11 cellular contexts compared by ENCODE assay signal in the genomic region with DNA sequence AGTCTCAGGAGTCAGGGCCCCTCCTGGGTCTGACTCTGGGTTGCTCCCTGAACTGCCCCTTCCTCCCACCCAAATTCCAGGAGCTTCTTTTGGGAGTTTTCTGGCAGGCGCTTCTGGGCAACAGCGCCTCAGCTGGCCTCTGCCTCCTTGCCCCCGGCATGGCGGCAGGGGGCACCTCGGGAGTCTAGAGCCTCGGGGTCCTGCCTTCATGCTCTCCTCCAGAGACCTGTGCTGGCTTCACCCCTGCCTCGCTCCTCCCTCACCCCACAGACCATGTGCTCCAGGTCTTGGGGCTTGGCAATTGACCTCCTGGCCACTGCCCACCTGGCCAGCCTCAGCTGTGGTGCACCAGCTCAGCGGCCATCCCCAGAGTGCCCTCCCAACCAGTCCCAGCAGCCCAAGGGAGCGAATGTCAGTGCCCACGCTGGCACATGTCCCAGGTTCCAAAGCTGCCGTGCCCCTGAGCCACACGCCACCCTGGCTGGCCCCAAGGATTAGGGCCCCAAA.
"Had no signal": no experiment of that assay in that cellular context is flagged by ENCODE, and none has a peak within 500 bp of the region (broad histone marks: within the 10 kb centered on the region; RNA-seq: fewer than 3 reads in every experiment).

No MANE protein-coding gene starts in this region.

- H3K9me3 ChIP-seq: body of pancreas had no signal

- H3K4me1 ChIP-seq: body of pancreas had no signal

- ATAC-seq: activated naive CD4-positive, alpha-beta T cell treated with anti-CD3 and anti-CD28 coated beads, Interleukin-2, amount 50 U/mL, for 72 hours; body of pancreas; left cardiac atrium; naive thymus-derived CD8-positive, alpha-beta T cell; WTC11 had no signal

- DNase-seq: activated T-cell treated with anti-CD3 and anti-CD28 coated beads, Interleukin-2, amount 50 U/mL, for 1 hour; amniotic stem cell; body of pancreas; central memory CD4-positive, alpha-beta T cell; erythroblast; hypothalamus; left cardiac atrium; mammary epithelial cell had no signal

- H3K4me3 ChIP-seq: body of pancreas had no signal

- H3K27ac ChIP-seq: body of pancreas had no signal

- H3K27me3 ChIP-seq: body of pancreas had no signal
